In genomic region chr2:142796161-142796560, GRCh38 we compare ENCODE assay signal across 25 cellular contexts.
DNase-seq lines count a peak whose midpoint lies in the region; ATAC-seq and TF ChIP-seq lines count a peak whose summit lies in the region.
"Had no signal": no experiment of that assay in that cellular context is flagged by ENCODE, and none has a peak within 500 bp of the region (broad histone marks: within the 10 kb centered on the region; RNA-seq: fewer than 3 reads in every experiment).

No MANE protein-coding gene starts in this region.

- CTCF ChIA-PET in MCF 10A (lab: Yijun Ruan, JAX) (interaction anchor here (0.6 to 1.4 kb wide), 4 partner anchors 83 to 1478 kb away, joined by 3 to 5 read pairs (median 4); no protein-coding TSS in a partner anchor), mammary epithelial cell (lab: Charles Lee; ENCODE audit: low non-redundant PET) (no interaction called here)

- TF ChIP-seq CTCF in MCF 10A (IDR thresholded peaks at IDR 0.05; ENCODE audit: unreplicated experiment) = no peak
- no peak for TF ChIP-seq CTCF in mammary epithelial cell (conservative IDR thresholded peaks at IDR 0.05 in 1 of 2, IDR thresholded peaks at IDR 0.05 in 1 of 2; ENCODE audit: extremely low read depth in 1 of 2, insufficient read depth in 1 of 2, low read depth in 1 of 2, low read length in 2 of 2)
- TF ChIP-seq CTCF in fibroblast of the aortic adventitia (IDR thresholded peaks at IDR 0.05; ENCODE audit: insufficient read depth, low read length) = no peak

- H3K9me3 Mint-ChIP-seq in MCF 10A (ENCODE audit: unreplicated experiment) = no peaks in the 10 kb centered on the region
- no peaks in the 10 kb centered on the region for H3K9me3 Mint-ChIP-seq in activated T-helper 1 cell treated with anti-CD3 and anti-CD28 coated beads, Interleukin-12 subunit alpha, Interleukin-12 subunit beta, Interleukin-2, Interleukin-4 antibody, amounts not matched to agents 30 ng/mL and 10 ng/mL and 1 ng/mL, durations not matched to agents 14 hours and 24 hours and 36 hours
- H3K9me3 Mint-ChIP-seq: T-helper 2 cell treated with Interferon-gamma antibody and Interleukin-4, amounts not matched to agents 5 μg/mL and 100 μg/mL, for 36 hours had no signal

- no peak overlapping the region for H3K4me2 ChIP-seq in mammary epithelial cell (ENCODE audit: insufficient read depth, low read depth, low read length)

- H3K36me3 ChIP-seq in mammary epithelial cell (ENCODE audit: insufficient read depth, low read length) = no peaks in the 10 kb centered on the region
- H3K36me3 ChIP-seq: HAP-1, heart left ventricle, tibial artery had no signal

- dilution Hi-C loops in mammary epithelial cell (cut with HindIII; ENCODE audit: low sequenced_read_pairs) = no loop called here

- intact Hi-C loops in MCF 10A (cut with micrococcal nuclease) (loop anchor here (1.0 kb wide), 1 partner anchor 81 kb away; the partner anchor contains the start of gene KYNU), mammary epithelial cell (cut with micrococcal nuclease) (loop anchor here (5.0 kb wide), 1 partner anchor 186 kb away; no protein-coding TSS in a partner anchor)
- intact Hi-C loops in activated T-helper 1 cell treated with anti-CD3 and anti-CD28 coated beads, Interleukin-12 subunit alpha, Interleukin-12 subunit beta, Interleukin-2, Interleukin-4 antibody, amounts not matched to agents 30 ng/mL and 10 ng/mL and 1 ng/mL, durations not matched to agents 14 hours and 24 hours and 36 hours (cut with micrococcal nuclease) = no loop called here

- BruUV-seq in MCF 10A (replicated peaks; lab: Mats Ljungman, UMichigan) (no TSS peak), mammary epithelial cell (replicated peaks; lab: Mats Ljungman, UMichigan) (no TSS peak)

- no peaks in the 10 kb centered on the region for H3K27me3 ChIP-seq in mammary epithelial cell (ENCODE audit: insufficient read depth, low read length)
- H3K27me3 ChIP-seq: dorsolateral prefrontal cortex, heart left ventricle, tibial artery had no signal

- ATAC-seq in HG03135 (IDR thresholded peaks at IDR 0.05; ENCODE audit: unreplicated experiment) = no peak
- ATAC-seq: activated naive CD8-positive, alpha-beta T cell treated with anti-CD3 and anti-CD28 coated beads, Interleukin-2, amount 50 U/mL, for 24 hours; activated T-cell treated with anti-CD3 and anti-CD28 coated beads, Interleukin-2, amount 50 U/mL, for 4 hours; CD8-positive, alpha-beta T cell; heart left ventricle; left colon; naive thymus-derived CD8-positive, alpha-beta T cell had no signal

- H4K20me1 ChIP-seq in mammary epithelial cell (ENCODE audit: insufficient read depth, low read length) = no peaks in the 10 kb centered on the region

- DNase-seq in MCF 10A (ENCODE audit: unreplicated experiment) (peak; percentile 8), mammary epithelial cell (no peak), SK-MEL-5 (ENCODE audit: low read depth, low spot score) (peak; percentile 11), fibroblast of the aortic adventitia (ENCODE audit: low read depth) (peak; percentile 3), renal cortical epithelial cell (ENCODE audit: low read depth) (peak; percentile 63)
- DNase-seq in stimulated activated CD8-positive, alpha-beta memory T cell treated with anti-CD3 and anti-CD28 coated beads, Interleukin-4, amount 100 ng/mL, for 48 hours = no peak
- DNase-seq in activated T-helper 1 cell treated with anti-CD3 and anti-CD28 coated beads, Interleukin-12 subunit alpha, Interleukin-12 subunit beta, Interleukin-2, Interleukin-4 antibody, amounts not matched to agents 30 ng/mL and 10 ng/mL and 1 ng/mL, durations not matched to agents 14 hours and 24 hours and 36 hours (ENCODE audit: low spot score) = no peak
- DNase-seq: 8988T; activated CD4-positive, alpha-beta T cell treated with anti-CD3 and anti-CD28 coated beads, Interleukin-2, amount 50 U/mL, for 1 hour; activated naive CD8-positive, alpha-beta T cell treated with anti-CD3 and anti-CD28 coated beads, Interleukin-2, amount 50 U/mL, for 24 hours; activated T-cell treated with anti-CD3 and anti-CD28 coated beads, Interleukin-2, amount 50 U/mL, for 4 hours; CD8-positive, alpha-beta T cell; DMS 273 treated with DMSO at 0.1 percent for 48 hours; dorsolateral prefrontal cortex; heart left ventricle; KG1; left colon; MV-4-11; naive thymus-derived CD8-positive, alpha-beta T cell; NCI-H146; tibial artery had no signal

- no peaks in the 10 kb centered on the region for H3K4me1 ChIP-seq in mammary epithelial cell (ENCODE audit: insufficient read depth, low read length)
- H3K4me1 ChIP-seq: HAP-1, heart left ventricle, tibial artery had no signal

- in situ Hi-C loops in mammary epithelial cell (cut with MboI; ENCODE audit: low sequenced_read_pairs in 2 of 2) = no loop called here
- in situ Hi-C loops in SK-MEL-5 (cut with HindIII; ENCODE audit: low pct_unique_long_range_greater_than_20kb, low sequenced_read_pairs) = no loop called here

- H3K4me1 Mint-ChIP-seq in MCF 10A (ENCODE audit: insufficient read depth, unreplicated experiment) = peaks cover 7% of the 10 kb centered on the region
- H3K4me1 Mint-ChIP-seq in activated T-helper 1 cell treated with anti-CD3 and anti-CD28 coated beads, Interleukin-12 subunit alpha, Interleukin-12 subunit beta, Interleukin-2, Interleukin-4 antibody, amounts not matched to agents 30 ng/mL and 10 ng/mL and 1 ng/mL, durations not matched to agents 14 hours and 24 hours and 36 hours (ENCODE audit: low read depth) = no peaks in the 10 kb centered on the region
- H3K4me1 Mint-ChIP-seq: activated naive CD8-positive, alpha-beta T cell treated with anti-CD3 and anti-CD28 coated beads, Interleukin-2, amount 50 U/mL, for 24 hours; naive thymus-derived CD8-positive, alpha-beta T cell had no signal

- H3K9me3 ChIP-seq in mammary epithelial cell (replicated peaks; ENCODE audit: insufficient read depth, low read length) = no peaks in the 10 kb centered on the region
- H3K9me3 ChIP-seq: HAP-1, tibial artery had no signal

- H3K4me3 ChIP-seq in mammary epithelial cell (replicated peaks in 1 of 3; ENCODE audit: insufficient read depth in 1 of 3, low read depth in 2 of 3, low read length in 3 of 3) (no peak overlapping the region), fibroblast of the aortic adventitia (ENCODE audit: low read depth, low read length) (no peak overlapping the region)
- H3K4me3 ChIP-seq: dorsolateral prefrontal cortex, HAP-1, heart left ventricle, skin epidermis, tibial artery had no signal

- H3K36me3 Mint-ChIP-seq in MCF 10A (ENCODE audit: insufficient read depth, unreplicated experiment) = no peaks in the 10 kb centered on the region
- H3K36me3 Mint-ChIP-seq in activated T-helper 1 cell treated with anti-CD3 and anti-CD28 coated beads, Interleukin-12 subunit alpha, Interleukin-12 subunit beta, Interleukin-2, Interleukin-4 antibody, amounts not matched to agents 30 ng/mL and 10 ng/mL and 1 ng/mL, durations not matched to agents 14 hours and 24 hours and 36 hours (ENCODE audit: low read depth) = no peaks in the 10 kb centered on the region
- H3K36me3 Mint-ChIP-seq: CD8-positive, alpha-beta T cell; naive thymus-derived CD8-positive, alpha-beta T cell had no signal

- H3K27ac ChIP-seq in mammary epithelial cell (ENCODE audit: insufficient read depth, low read depth, low read length) = no peak overlapping the region
- H3K27ac ChIP-seq: dorsolateral prefrontal cortex, skin epidermis, tibial artery had no signal

- H2AFZ ChIP-seq in mammary epithelial cell (ENCODE audit: low read depth, low read length) = no peak overlapping the region

- no peak overlapping the region for H3K4me3 Mint-ChIP-seq in MCF 10A (ENCODE audit: unreplicated experiment)
- H3K4me3 Mint-ChIP-seq in activated T-helper 1 cell treated with anti-CD3 and anti-CD28 coated beads, Interleukin-12 subunit alpha, Interleukin-12 subunit beta, Interleukin-2, Interleukin-4 antibody, amounts not matched to agents 30 ng/mL and 10 ng/mL and 1 ng/mL, durations not matched to agents 14 hours and 24 hours and 36 hours = no peak overlapping the region
- H3K4me3 Mint-ChIP-seq: activated naive CD8-positive, alpha-beta T cell treated with anti-CD3 and anti-CD28 coated beads, Interleukin-2, amount 50 U/mL, for 24 hours; activated T-cell treated with anti-CD3 and anti-CD28 coated beads, Interleukin-2, amount 50 U/mL, for 4 hours; CD8-positive, alpha-beta T cell; naive thymus-derived CD8-positive, alpha-beta T cell; T-helper 2 cell treated with Interferon-gamma antibody and Interleukin-4, amounts not matched to agents 5 μg/mL and 100 μg/mL, for 36 hours had no signal

- 74% methylated on average over 2 of the region's 2 CpGs for WGBS in mammary epithelial cell (ENCODE audit: low coverage, missing lambda C conversion rate)

- H3K9ac ChIP-seq in mammary epithelial cell (ENCODE audit: insufficient read depth, low read length) = no peak overlapping the region

- POLR2A ChIA-PET in MCF 10A (lab: Yijun Ruan, JAX) = interaction anchor here (0.6 to 1.5 kb wide), 3 partner anchors 75 to 80 kb away, joined by 3 to 5 read pairs (median 4); no protein-coding TSS in a partner anchor

- no peaks in the 10 kb centered on the region for H3K27me3 Mint-ChIP-seq in MCF 10A (ENCODE audit: insufficient read depth, unreplicated experiment)
- no peaks in the 10 kb centered on the region for H3K27me3 Mint-ChIP-seq in activated T-helper 1 cell treated with anti-CD3 and anti-CD28 coated beads, Interleukin-12 subunit alpha, Interleukin-12 subunit beta, Interleukin-2, Interleukin-4 antibody, amounts not matched to agents 30 ng/mL and 10 ng/mL and 1 ng/mL, durations not matched to agents 14 hours and 24 hours and 36 hours (ENCODE audit: insufficient read depth)
- H3K27me3 Mint-ChIP-seq: activated naive CD8-positive, alpha-beta T cell treated with anti-CD3 and anti-CD28 coated beads, Interleukin-2, amount 50 U/mL, for 24 hours; naive thymus-derived CD8-positive, alpha-beta T cell had no signal

- H3K79me2 ChIP-seq in mammary epithelial cell (ENCODE audit: insufficient read depth, low read length) = no peaks in the 10 kb centered on the region

- peak overlapping the region; percentile 1 for H3K27ac Mint-ChIP-seq in MCF 10A (ENCODE audit: low read depth, unreplicated experiment)
- H3K27ac Mint-ChIP-seq in activated T-helper 1 cell treated with anti-CD3 and anti-CD28 coated beads, Interleukin-12 subunit alpha, Interleukin-12 subunit beta, Interleukin-2, Interleukin-4 antibody, amounts not matched to agents 30 ng/mL and 10 ng/mL and 1 ng/mL, durations not matched to agents 14 hours and 24 hours and 36 hours = no peak overlapping the region
- H3K27ac Mint-ChIP-seq: activated naive CD8-positive, alpha-beta T cell treated with anti-CD3 and anti-CD28 coated beads, Interleukin-2, amount 50 U/mL, for 24 hours; CD8-positive, alpha-beta T cell; naive thymus-derived CD8-positive, alpha-beta T cell; T-helper 2 cell treated with Interferon-gamma antibody and Interleukin-4, amounts not matched to agents 5 μg/mL and 100 μg/mL, for 36 hours had no signal

Comparison
In these comparisons a context has a peak if more than half of its experiments do, and no peak if none do; other contexts are left out.
1. DNase-seq: peak in MCF 10A (single experiment), SK-MEL-5 (single experiment), fibroblast of the aortic adventitia (single experiment) and renal cortical epithelial cell (single experiment); none in mammary epithelial cell (single experiment), stimulated activated CD8-positive, alpha-beta memory T cell treated with anti-CD3 and anti-CD28 coated beads, Interleukin-4, amount 100 ng/mL, for 48 hours (single experiment) and activated T-helper 1 cell treated with anti-CD3 and anti-CD28 coated beads, Interleukin-12 subunit alpha, Interleukin-12 subunit beta, Interleukin-2, Interleukin-4 antibody, amounts not matched to agents 30 ng/mL and 10 ng/mL and 1 ng/mL, durations not matched to agents 14 hours and 24 hours and 36 hours (single experiment).